ENCODE assay signal across 30 cellular contexts in the genomic region with DNA sequence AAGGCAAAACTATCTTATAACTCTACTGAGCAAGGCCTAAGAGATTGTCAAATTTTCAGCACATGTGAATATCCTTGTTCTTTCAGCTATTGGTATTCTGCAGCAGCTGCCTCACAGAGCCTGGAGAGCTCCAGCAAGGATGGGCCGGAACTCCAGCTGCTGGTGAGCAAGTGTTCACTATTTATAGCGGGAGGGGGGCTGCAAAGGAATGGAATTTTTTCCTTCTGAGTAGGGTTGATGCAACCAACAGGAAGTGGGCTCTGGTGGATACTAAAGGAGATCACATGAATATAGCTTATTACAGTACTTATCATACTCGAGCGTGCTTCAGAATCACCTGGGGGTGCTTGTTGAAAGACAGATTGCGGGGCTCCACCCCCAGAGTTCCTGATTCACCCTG. TPM values are rescaled to one million over a fixed set of nuclear protein-coding genes. Genes with fewer than 3 reads are reported as not detected.
DNase-seq lines count a peak whose midpoint lies in the region; TF ChIP-seq lines count a peak whose summit lies in the region.
"Had no signal": no experiment of that assay in that cellular context is flagged by ENCODE, and none has a peak within 500 bp of the region (broad histone marks: within the 10 kb centered on the region; RNA-seq: fewer than 3 reads in every experiment).

No MANE protein-coding gene starts in this region.

- DNase-seq in AG04450 (ENCODE audit: low read depth, low spot score) (no peak), LHCN-M2 (ENCODE audit: low read depth) (peak; percentile 74), dorsolateral prefrontal cortex (peak in 2 of 10 donors; percentile 47 to 48), neural crest cell (ENCODE audit: low read depth, low spot score) (no peak), globus pallidus (ENCODE audit: low spot score) (no peak), Peyer's patch (no peak), suprapubic skin (ENCODE audit: low spot score in 2 of 2) (no peak), NCI-H748 (lab: John Stamatoyannopoulos, UW; ENCODE audit: unreplicated experiment) (no peak)
- DNase-seq: activated CD4-positive, alpha-beta T cell treated with anti-CD3 and anti-CD28 coated beads for 36 hours; activated CD8-positive, alpha-beta T cell treated with anti-CD3 and anti-CD28 coated beads, Interleukin-2, amount 10 ng/mL, durations not matched to agents 7 days and 5 days; C1 segment of cervical spinal cord; DND-41; effector CD8-positive, alpha-beta T cell; heart left ventricle; HFFc6; kidney glomerular epithelial cell; NCI-H1694; NCI-H2171 treated with DMSO at 0.1 percent for 48 hours; NCI-H524; occipital lobe; small intestine; stimulated activated CD4-positive, alpha-beta T cell treated with anti-CD3 and anti-CD28 coated beads, Interleukin-1b, Interleukin-23, amount 100 ng/mL, for 48 hours; stomach; transverse colon had no signal

- TF ChIP-seq EP300 in suprapubic skin (IDR thresholded peaks at IDR 0.05) = no peak

- H3K27ac Mint-ChIP-seq in neural crest cell (ENCODE audit: unreplicated experiment) = peak overlapping the region; percentile 83
- H3K27ac Mint-ChIP-seq: activated CD4-positive, alpha-beta T cell treated with anti-CD3 and anti-CD28 coated beads for 36 hours; activated CD8-positive, alpha-beta T cell treated with anti-CD3 and anti-CD28 coated beads, Interleukin-2, amount 10 ng/mL, durations not matched to agents 7 days and 5 days; activated naive CD4-positive, alpha-beta T cell treated with anti-CD3 and anti-CD28 coated beads, Interleukin-2, amount 50 U/mL, for 72 hours; activated T-helper 2 cell treated with anti-CD3 and anti-CD28 coated beads, Interferon-gamma antibody, Interleukin-2, Interleukin-4, amounts not matched to agents 10 μg/mL and 5 μg/mL and 100 μg/mL, durations not matched to agents 14 hours and 24 hours and 36 hours; HFFc6 had no signal

- intact Hi-C loops in dorsolateral prefrontal cortex (cut with DNase I) = no loop called here

- H3K27me3 ChIP-seq in AG04450 (ENCODE audit: control insufficient read depth, insufficient read depth, low read length) (peaks cover 15% of the 10 kb centered on the region), dorsolateral prefrontal cortex (no peaks in the 10 kb centered on the region), Peyer's patch (no peaks in the 10 kb centered on the region), suprapubic skin (no peaks in the 10 kb centered on the region)
- H3K27me3 ChIP-seq: ascending aorta, heart left ventricle, stomach, transverse colon had no signal

- no peaks in the 10 kb centered on the region for H3K9me3 ChIP-seq in AG04450 (ENCODE audit: control insufficient read depth, insufficient read depth, low read length)
- H3K9me3 ChIP-seq in Peyer's patch = no peaks in the 10 kb centered on the region
- H3K9me3 ChIP-seq in suprapubic skin = no peaks in the 10 kb centered on the region
- H3K9me3 ChIP-seq: ascending aorta, heart left ventricle, stomach, transverse colon had no signal

- H3K4me1 Mint-ChIP-seq in neural crest cell = peaks cover 5% of the 10 kb centered on the region
- H3K4me1 Mint-ChIP-seq: activated CD4-positive, alpha-beta T cell treated with anti-CD3 and anti-CD28 coated beads for 36 hours had no signal

- H3K36me3 Mint-ChIP-seq in neural crest cell (ENCODE audit: low read depth) = no peaks in the 10 kb centered on the region
- H3K36me3 Mint-ChIP-seq: activated naive CD4-positive, alpha-beta T cell treated with anti-CD3 and anti-CD28 coated beads, Interleukin-2, amount 50 U/mL, for 72 hours had no signal

- POLR2A ChIA-PET in AG04450 (lab: Yijun Ruan, JAX) = no interaction called here

- 89% methylated on average over 5 of the region's 5 CpGs for WGBS in suprapubic skin

- TF ChIP-seq POLR2A in Peyer's patch (IDR thresholded peaks at IDR 0.05) (no peak), suprapubic skin (IDR thresholded peaks at IDR 0.05) (no peak)

- H3K36me3 ChIP-seq in Peyer's patch = no peaks in the 10 kb centered on the region
- H3K36me3 ChIP-seq in suprapubic skin = no peaks in the 10 kb centered on the region
- H3K36me3 ChIP-seq: ascending aorta, heart left ventricle, stomach, transverse colon had no signal

- H3K4me1 ChIP-seq in Peyer's patch = no peaks in the 10 kb centered on the region
- no peaks in the 10 kb centered on the region for H3K4me1 ChIP-seq in suprapubic skin
- H3K4me1 ChIP-seq: ascending aorta, heart left ventricle, stomach, transverse colon had no signal

- H3K27ac ChIP-seq in AG04450 (ENCODE audit: low read depth, low read length) (peak overlapping the region; percentile 1), dorsolateral prefrontal cortex (peak overlapping the region in 35 of 59 donors; percentile 13 to 74 (median 50)), Peyer's patch (no peak overlapping the region), suprapubic skin (no peak overlapping the region)
- H3K27ac ChIP-seq: ascending aorta, epithelial cell of prostate, heart left ventricle, HL-60, stomach, transverse colon had no signal

- CTCF ChIA-PET in AG04450 (lab: Charles Lee) = interaction anchor here (0.8 kb wide), 1 partner anchor 78 kb away, joined by 4 read pairs; no protein-coding TSS in a partner anchor

- H3K4me3 Mint-ChIP-seq in neural crest cell = no peak overlapping the region
- H3K4me3 Mint-ChIP-seq: activated CD4-positive, alpha-beta T cell treated with anti-CD3 and anti-CD28 coated beads for 36 hours; activated CD8-positive, alpha-beta T cell treated with anti-CD3 and anti-CD28 coated beads, Interleukin-2, amount 10 ng/mL, durations not matched to agents 7 days and 5 days; HFFc6 had no signal

- no peaks in the 10 kb centered on the region for H3K27me3 Mint-ChIP-seq in neural crest cell (ENCODE audit: low read depth)
- H3K27me3 Mint-ChIP-seq: activated CD4-positive, alpha-beta T cell treated with anti-CD3 and anti-CD28 coated beads for 36 hours had no signal

- no peaks in the 10 kb centered on the region for H3K9me3 Mint-ChIP-seq in neural crest cell
- H3K9me3 Mint-ChIP-seq: activated naive CD4-positive, alpha-beta T cell treated with anti-CD3 and anti-CD28 coated beads, Interleukin-2, amount 50 U/mL, for 72 hours; activated T-helper 2 cell treated with anti-CD3 and anti-CD28 coated beads, Interferon-gamma antibody, Interleukin-2, Interleukin-4, amounts not matched to agents 10 μg/mL and 5 μg/mL and 100 μg/mL, durations not matched to agents 14 hours and 24 hours and 36 hours; HFFc6 had no signal

- TF ChIP-seq CTCF in AG04450 (IDR thresholded peaks at IDR 0.05; ENCODE audit: low read depth, low read length) (no peak), dorsolateral prefrontal cortex (IDR thresholded peaks at IDR 0.05 in 54 of 56, conservative IDR thresholded peaks at IDR 0.05 in 2 of 56; ENCODE audit: low read depth in 1 of 56, partially characterized antibody in 56 of 56) (no peak), neural crest cell (conservative IDR thresholded peaks at IDR 0.05) (no peak), Peyer's patch (IDR thresholded peaks at IDR 0.05) (no peak), suprapubic skin (IDR thresholded peaks at IDR 0.05) (no peak)

- H3K4me3 ChIP-seq in AG04450 (ENCODE audit: low read depth, low read length) = no peak overlapping the region
- H3K4me3 ChIP-seq in dorsolateral prefrontal cortex = no peak overlapping the region
- H3K4me3 ChIP-seq in Peyer's patch = no peak overlapping the region
- no peak overlapping the region for H3K4me3 ChIP-seq in suprapubic skin
- H3K4me3 ChIP-seq: ascending aorta, heart left ventricle, lung, stomach, transverse colon had no signal

RNA-seq across cellular contexts. Expression of a gene that starts 20.2 kb away (rescaled TPM):
- polyA plus RNA-seq in AG04450 (2011; rRNA removed) = 21.5 and 24.9 TPM in 2 replicates
- 33.4 and 38.2 TPM in 2 replicates for polyA minus RNA-seq in AG04450 (2011; rRNA and poly(A)+ RNA removed)
- total RNA-seq in LHCN-M2 (2014; rRNA removed) = 41.2 and 45.5 TPM in 2 replicates
- 13.8 TPM for polyA plus RNA-seq in LHCN-M2 (2012)
- 10 to 100 TPM; 30.8 to 54.7 (median 39.4) TPM for total RNA-seq in dorsolateral prefrontal cortex
- 11.1 and 11.4 TPM in 2 replicates for total RNA-seq in neural crest cell
- total RNA-seq in Peyer's patch = 10 to 100 TPM in 3 of 4 donors, 1 to 10 TPM in 1; 9.3 to 37.1 (median 16.0) TPM
- 10 to 100 TPM; 41.8 to 46.6 (median 43.9) TPM for total RNA-seq in suprapubic skin

Comparison
In these comparisons a context has a peak if more than half of its experiments do, and no peak if none do; other contexts are left out.
1. H3K27ac ChIP-seq: peak in AG04450 (single experiment) and dorsolateral prefrontal cortex (35 of 59); none in Peyer's patch (0 of 4) and suprapubic skin (single experiment).